ENCODE assay signal across 10 cellular contexts in genomic region chr4:190106191-190106590, GRCh38. TPM values are rescaled to one million over a fixed set of nuclear protein-coding genes. Genes with fewer than 3 reads are reported as not detected.
"Had no signal": no experiment of that assay in that cellular context is flagged by ENCODE, and none has a peak within 500 bp of the region (broad histone marks: within the 10 kb centered on the region; RNA-seq: fewer than 3 reads in every experiment).

No MANE protein-coding gene starts in this region.

RNA-seq across cellular contexts. Expression of gene DBET, which starts 41.9 kb away (rescaled TPM):
- total RNA-seq: activated CD4-positive, alpha-beta memory T cell treated with anti-CD3 and anti-CD28 coated beads for 36 hours; activated CD4-positive, alpha-beta T cell treated with anti-CD3 and anti-CD28 coated beads for 36 hours; bronchial epithelial cell; M059J; PC-3; Peyer's patch; Right ventricle myocardium inferior; SK-MEL-5; T-helper 17 cell had no signal
- polyA plus RNA-seq: IgD-negative memory B cell had no signal
